In the genomic region with DNA sequence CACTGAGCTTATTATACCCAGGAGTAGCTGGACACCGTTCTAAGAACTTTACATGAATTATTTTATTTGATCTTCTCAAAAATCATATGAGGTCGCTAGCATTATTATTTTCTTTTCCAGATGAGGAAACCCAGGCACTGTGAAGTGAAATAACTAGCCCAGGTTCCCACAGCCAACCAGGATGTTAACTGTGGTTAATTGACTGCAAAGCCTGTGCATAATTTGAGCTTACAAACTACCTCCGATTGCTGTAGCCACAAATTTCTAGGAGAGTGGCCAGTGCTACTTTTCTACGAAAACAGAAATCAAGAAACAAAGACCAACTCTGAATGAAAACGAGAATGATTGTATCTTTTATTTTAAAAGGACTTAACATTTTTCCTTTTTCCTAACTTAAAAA, we compare ENCODE assay signal across 1 cellular context.
TF ChIP-seq lines count a peak whose summit lies in the region.

No MANE protein-coding gene starts in this region.

TF ChIP-seq in K562, 482 proteins besides CTCF, POLR2A, EP300 and RAD21:
- TF ChIP-seq RCOR1 (IDR thresholded peaks at IDR 0.05; ENCODE audit: borderline replicate concordance in 1 of 2, low read depth in 2 of 2, low read length in 2 of 2): no peak
- no peak for TF ChIP-seq ZNF12 (CRISPR knock-in tag; IDR thresholded peaks at IDR 0.05)
- TF ChIP-seq KLF6 (CRISPR knock-in tag; IDR thresholded peaks at IDR 0.05; ENCODE audit: borderline replicate concordance): no peak
